8 cellular contexts compared by ENCODE assay signal in the genomic region with DNA sequence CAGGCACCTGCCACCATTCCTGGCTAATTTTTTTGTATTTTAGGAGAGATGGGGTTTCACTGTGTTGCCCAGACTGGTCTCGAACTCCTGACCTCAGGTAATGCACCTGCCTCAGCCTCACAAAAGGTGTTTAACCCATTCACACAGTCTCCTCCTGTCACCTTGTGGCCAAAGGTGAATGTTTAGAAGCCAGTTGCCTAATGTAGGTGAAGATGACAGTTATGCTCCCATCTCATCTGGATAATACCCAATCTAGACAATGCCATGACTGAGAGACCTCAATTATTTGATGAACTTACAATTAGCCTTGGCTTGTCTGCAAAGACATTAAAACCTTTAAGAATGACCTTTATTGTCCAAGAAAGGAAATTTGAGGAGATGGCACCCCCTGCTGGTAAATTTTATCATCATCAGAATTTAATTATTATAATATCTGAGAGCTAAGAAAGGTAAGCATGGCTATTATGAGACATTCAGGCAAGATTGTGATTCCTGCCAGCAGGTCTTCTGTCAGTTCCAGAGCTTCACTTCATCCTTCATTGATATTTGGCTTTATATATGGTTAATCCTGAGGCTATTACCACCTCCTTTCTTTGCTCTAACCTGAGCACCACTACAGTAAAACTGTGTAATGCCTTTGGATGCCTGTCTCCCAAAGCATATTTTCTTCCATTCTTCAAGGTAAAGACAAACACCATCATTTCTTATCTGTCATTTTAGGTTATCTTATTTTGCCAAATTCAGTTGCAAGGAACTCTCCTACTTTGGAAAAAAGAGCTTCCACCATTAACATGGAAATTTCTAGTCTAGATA.
A peak's percentile ranks its signal among the peaks of the same experiment; 100 is the strongest.
DNase-seq lines count a peak whose midpoint lies in the region; ATAC-seq and TF ChIP-seq lines count a peak whose summit lies in the region.

No MANE protein-coding gene starts in this region.

- peak; percentile 55 for ATAC-seq in GM21723 (IDR thresholded peaks at IDR 0.05; ENCODE audit: unreplicated experiment)
- peak; percentile 51 for ATAC-seq in mucosa of descending colon
- no peak for ATAC-seq in GM21367 (IDR thresholded peaks at IDR 0.05; ENCODE audit: unreplicated experiment)
- ATAC-seq in HG02840 (IDR thresholded peaks at IDR 0.05; ENCODE audit: low FRiP score, unreplicated experiment), result no peak

- intact Hi-C loops in dorsolateral prefrontal cortex (cut with DNase I) (loop anchor here (1.0 to 5.0 kb wide), 5 partner anchors 245 to 314 kb away; a partner anchor contains a TSS), mucosa of descending colon (cut with DNase I, micrococcal nuclease) (loop anchor here (5.0 to 10.0 kb wide), 2 partner anchors 290 to 292 kb away; no protein-coding TSS in a partner anchor)

- H3K36me3 ChIP-seq in mucosa of descending colon (ENCODE audit: low read depth), result no peaks in the 10 kb centered on the region

- no peak overlapping the region for H3K4me3 ChIP-seq in dorsolateral prefrontal cortex
- no peak overlapping the region for H3K4me3 ChIP-seq in mucosa of descending colon

- DNase-seq in NCI-H2107 treated with DMSO at 0.1 percent for 48 hours (lab: John Stamatoyannopoulos, UW; ENCODE audit: unreplicated experiment) (peak; percentile 1), NCI-H2107 (lab: John Stamatoyannopoulos, UW) (no peak), NCI-H748 treated with DMSO at 0.1 percent for 48 hours (lab: John Stamatoyannopoulos, UW) (peak; percentile 7), dorsolateral prefrontal cortex (no peak), mucosa of descending colon (peak in 1 of 3 donors; percentile 60)

- no peak overlapping the region for H3K27ac ChIP-seq in dorsolateral prefrontal cortex

- H3K27me3 ChIP-seq in dorsolateral prefrontal cortex, result no peaks in the 10 kb centered on the region

- no peaks in the 10 kb centered on the region for H3K4me1 ChIP-seq in mucosa of descending colon (ENCODE audit: low read depth)

- TF ChIP-seq CTCF in dorsolateral prefrontal cortex (IDR thresholded peaks at IDR 0.05 in 54 of 56, conservative IDR thresholded peaks at IDR 0.05 in 2 of 56; ENCODE audit: low read depth in 1 of 56, partially characterized antibody in 56 of 56), result peak; percentile 63 to 95 (median 82)
- peak; percentile 9 for TF ChIP-seq CTCF in mucosa of descending colon (IDR thresholded peaks at IDR 0.05)

- H3K9me3 ChIP-seq in mucosa of descending colon, result no peaks in the 10 kb centered on the region

Comparison
In these comparisons a context has a peak if more than half of its experiments do, and no peak if none do; other contexts are left out.
1. DNase-seq: peak in NCI-H2107 treated with DMSO at 0.1 percent for 48 hours (single experiment) and NCI-H748 treated with DMSO at 0.1 percent for 48 hours (single experiment); none in NCI-H2107 (single experiment) and dorsolateral prefrontal cortex (0 of 10).
2. ATAC-seq: peak in GM21723 (single experiment) and mucosa of descending colon (single experiment); none in GM21367 (single experiment) and HG02840 (single experiment).